In the genomic region with DNA sequence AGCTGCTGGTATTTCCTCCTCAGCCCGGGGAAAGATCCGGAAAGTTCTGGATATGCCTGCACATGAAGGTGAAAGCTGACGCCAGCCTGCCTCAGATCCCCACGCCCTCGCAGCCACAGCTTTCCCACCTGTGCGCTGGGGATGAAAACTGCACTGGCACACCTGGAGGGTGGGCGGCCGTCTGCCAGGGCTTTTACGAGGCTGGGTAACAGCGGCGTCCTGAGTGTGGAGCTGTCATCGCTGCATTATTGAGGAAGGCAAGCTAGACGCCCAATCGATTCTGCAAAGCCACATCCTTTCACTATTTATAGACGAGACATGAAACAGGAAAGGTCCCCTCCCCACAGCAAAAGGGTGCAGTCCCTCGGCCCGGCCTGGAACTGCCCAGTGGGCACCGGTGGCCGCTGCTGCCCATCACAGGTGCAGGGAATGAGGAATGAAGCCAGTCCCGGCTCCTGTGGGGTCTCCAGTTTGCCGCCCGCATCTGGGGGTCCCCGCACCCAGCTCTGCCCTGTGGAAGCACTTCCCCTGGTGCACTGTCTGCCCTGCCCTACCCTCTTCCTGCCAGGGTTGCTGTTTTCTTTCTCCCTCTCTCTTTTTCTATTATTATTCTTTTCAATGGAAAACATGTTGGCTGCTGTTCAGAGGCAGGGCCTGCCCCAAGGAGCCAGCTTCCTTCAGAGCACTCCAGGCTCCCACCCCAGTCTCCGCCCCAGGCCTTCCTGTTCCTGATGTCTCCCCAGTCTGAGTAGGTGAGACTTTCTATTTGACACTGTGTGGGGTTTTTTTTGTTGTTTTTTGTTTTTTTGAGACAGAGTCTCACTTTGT, we compare ENCODE assay signal across 8 cellular contexts. TPM values are rescaled to one million over a fixed set of nuclear protein-coding genes. Genes with fewer than 3 reads are reported as not detected.
A peak's percentile ranks its signal among the peaks of the same experiment; 100 is the strongest.
DNase-seq lines count a peak whose midpoint lies in the region; ATAC-seq and TF ChIP-seq lines count a peak whose summit lies in the region.

No MANE protein-coding gene starts in this region.

- no peak for DNase-seq in CD14-positive monocyte (ENCODE audit: low spot score)
- DNase-seq in IMR-90 = no peak
- DNase-seq in activated T-cell treated with anti-CD3 and anti-CD28 coated beads, Interleukin-2, amount 50 U/mL, for 1 hour = peak; percentile 54
- DNase-seq in left ventricle myocardium superior = no peak
- DNase-seq in stimulated activated CD8-positive, alpha-beta memory T cell treated with anti-CD3 and anti-CD28 coated beads, Interleukin-7, amount 100 ng/mL, for 48 hours (ENCODE audit: extremely low read depth in 1 of 2, low read depth in 1 of 2) = peak; percentile 47 to 61
- no peak for DNase-seq in SJCRH30

- H3K79me1 ChIP-seq in IMR-90 (ENCODE audit: low read depth in 1 of 2, low read length in 2 of 2) = peaks cover 18 to 83% of the 10 kb centered on the region in 2 experiments

- in situ Hi-C loops in IMR-90 (cut with MboI; ENCODE audit: low sequenced_read_pairs) = no loop called here

- peaks cover 3% of the 10 kb centered on the region; the same call in 1 of the 2 replicates for H3K4me1 ChIP-seq in IMR-90 (ENCODE audit: control insufficient read depth, insufficient read depth, low read length)
- H3K4me1 ChIP-seq in SJCRH30 = peaks cover 3% of the 10 kb centered on the region; the same call in 1 of the 2 replicates

- no peak overlapping the region for H3K4me3 ChIP-seq in IMR-90 (ENCODE audit: insufficient read depth, low read depth, low read length)
- H3K4me3 ChIP-seq in SJCRH30 = no peak overlapping the region

- no peak overlapping the region for H3K27ac ChIP-seq in IMR-90 (ENCODE audit: insufficient read depth, low read length)
- H3K27ac ChIP-seq in SJCRH30 = no peak overlapping the region

- H3K27me3 Mint-ChIP-seq in CD14-positive monocyte (ENCODE audit: low read depth in 3 of 3) = peaks cover 1 to 3% (median 2%) of the 10 kb centered on the region in 3 donors

- H3K9me1 ChIP-seq in IMR-90 (ENCODE audit: insufficient read depth, low read length) = no peaks in the 10 kb centered on the region

- H4K8ac ChIP-seq in IMR-90 (ENCODE audit: low read depth in 2 of 2, low read length in 2 of 2) = no peak overlapping the region

- peak overlapping the region; percentile 94 to 96 (median 96) for H3K27ac Mint-ChIP-seq in CD14-positive monocyte

- H3K9me3 Mint-ChIP-seq in CD14-positive monocyte = peaks cover 0 to 2% (median 0%) of the 10 kb centered on the region in 7 donors

- H2BK15ac ChIP-seq in IMR-90 (ENCODE audit: low read depth, low read length) = no peak overlapping the region

- H2AK9ac ChIP-seq in IMR-90 (replicated peaks; ENCODE audit: low read depth, low read length, poor library complexity) = peak overlapping the region; percentile 9

- H3K27me3 ChIP-seq in IMR-90 (ENCODE audit: control insufficient read depth, insufficient read depth, low read length) = no peaks in the 10 kb centered on the region
- no peaks in the 10 kb centered on the region for H3K27me3 ChIP-seq in SJCRH30

- no peak for TF ChIP-seq RAD21 in IMR-90 (IDR thresholded peaks at IDR 0.05; ENCODE audit: low read length)

- intact Hi-C loops in CD14-positive monocyte (cut with micrococcal nuclease) = no loop called here
- intact Hi-C loops in IMR-90 (cut with micrococcal nuclease) = no loop called here
- intact Hi-C loops in left ventricle myocardium superior (cut with micrococcal nuclease) = no loop called here

- no peak overlapping the region for H3K9ac ChIP-seq in IMR-90 (ENCODE audit: low read depth, low read length)

- H3K4ac ChIP-seq in IMR-90 (ENCODE audit: low read depth, low read length) = no peak overlapping the region

- dilution Hi-C loops in IMR-90 (cut with HindIII; ENCODE audit: low sequenced_read_pairs, unreplicated experiment) = no loop called here

- H3K14ac ChIP-seq in IMR-90 (replicated peaks; ENCODE audit: low read depth, low read length) = no peak overlapping the region

- ATAC-seq in IMR-90 (ENCODE audit: low read depth) (no peak), left ventricle myocardium superior (peak; percentile 61), HG03521 (IDR thresholded peaks at IDR 0.05; ENCODE audit: unreplicated experiment) (no peak), SK-N-SH treated with all-trans-retinoic acid at 6 μM for 48 hours (no peak)

- no peak overlapping the region for H3K23ac ChIP-seq in IMR-90 (ENCODE audit: low read depth, low read length)

- POLR2A ChIA-PET in IMR-90 (lab: Charles Lee; ENCODE audit: unreplicated experiment) = no interaction called here

- TF ChIP-seq CTCF in CD14-positive monocyte (IDR thresholded peaks at IDR 0.05) (no peak), IMR-90 (conservative IDR thresholded peaks at IDR 0.05; ENCODE audit: low read depth, low read length) (no peak)

- H3K36me3 Mint-ChIP-seq in CD14-positive monocyte = peaks cover 50 to 71% of the 10 kb centered on the region in 2 donors

- H2AFZ ChIP-seq in IMR-90 (replicated peaks; ENCODE audit: low read length, poor library complexity) = no peak overlapping the region

- no peaks in the 10 kb centered on the region for H3K9me3 ChIP-seq in IMR-90 (ENCODE audit: control insufficient read depth, insufficient read depth, low read length)
- no peaks in the 10 kb centered on the region for H3K9me3 ChIP-seq in SJCRH30 (replicated peaks)

- H2BK20ac ChIP-seq in IMR-90 (ENCODE audit: low read depth, low read length) = no peak overlapping the region

- peaks cover 63% of the 10 kb centered on the region for H3K4me1 Mint-ChIP-seq in CD14-positive monocyte

- BruUV-seq in IMR-90 (replicated peaks; lab: Mats Ljungman, UMichigan) = no TSS peak

- H4K5ac ChIP-seq in IMR-90 (ENCODE audit: low read depth, low read length) = no peak overlapping the region

- CTCF ChIA-PET in IMR-90 (lab: Yijun Ruan, JAX) = no interaction called here

- H3K56ac ChIP-seq in IMR-90 (ENCODE audit: extremely low read depth, insufficient read depth, low read length) = no peak overlapping the region

- no peak overlapping the region for H3K18ac ChIP-seq in IMR-90 (ENCODE audit: low read depth, low read length)

- H2BK120ac ChIP-seq in IMR-90 (ENCODE audit: low read depth, low read length) = no peak overlapping the region

- no peak overlapping the region for H2BK5ac ChIP-seq in IMR-90 (ENCODE audit: low read depth, low read length, poor library complexity, severe bottlenecking)

- no peak for TF ChIP-seq POLR2A in IMR-90 (IDR thresholded peaks at IDR 0.05; ENCODE audit: low read depth, low read length)

- 84% methylated on average over 11 of the region's 24 CpGs; no CpG with 5 or more reads in 1 of the 2 experiments for WGBS in IMR-90 (ENCODE audit: extremely low coverage in 2 of 2, insufficient read length in 1 of 2), 2 experiments

- H4K91ac ChIP-seq in IMR-90 (ENCODE audit: insufficient read depth, low read depth, low read length) = no peak overlapping the region

- H3K4me2 ChIP-seq in IMR-90 (ENCODE audit: low read depth, low read length) = no peak overlapping the region

- H4K20me1 ChIP-seq in IMR-90 (ENCODE audit: insufficient read depth, low read length) = peaks cover 78% of the 10 kb centered on the region

- peaks cover 26% of the 10 kb centered on the region; the same call in 1 of the 2 replicates for H3K36me3 ChIP-seq in IMR-90 (ENCODE audit: control insufficient read depth, insufficient read depth, low read length)
- H3K36me3 ChIP-seq in SJCRH30 = peaks cover 6% of the 10 kb centered on the region; the same call in 1 of the 2 replicates

- no peak overlapping the region; the same call in 1 of the 2 replicates for H2AK5ac ChIP-seq in IMR-90 (ENCODE audit: low read depth, low read length)

- peak overlapping the region; percentile 71 to 86 for H3K4me3 Mint-ChIP-seq in CD14-positive monocyte

TF ChIP-seq in IMR-90, 13 proteins besides CTCF, POLR2A, EP300 and RAD21 (continues in another document):
- no peak for TF ChIP-seq SMC3 (IDR thresholded peaks at IDR 0.05; ENCODE audit: low read depth, low read length)
- TF ChIP-seq RFX5 (IDR thresholded peaks at IDR 0.05; ENCODE audit: low read depth, low read length) = no peak
- no peak for TF ChIP-seq CEBPB (IDR thresholded peaks at IDR 0.05; ENCODE audit: low read depth, low read length)
- TF ChIP-seq MAZ (IDR thresholded peaks at IDR 0.05; ENCODE audit: borderline replicate concordance, low read depth, low read length) = no peak
- no peak for TF ChIP-seq NFE2L2 (IDR thresholded peaks at IDR 0.05; ENCODE audit: low read depth, low read length)
- no peak for TF ChIP-seq BHLHE40 (IDR thresholded peaks at IDR 0.05; ENCODE audit: low read depth, low read length)
- no peak for TF ChIP-seq CHD1 (IDR thresholded peaks at IDR 0.05; ENCODE audit: low read depth, low read length)

TF ChIP-seq in SK-N-SH treated with all-trans-retinoic acid at 6 μM for 48 hours, 23 proteins besides CTCF, POLR2A, EP300 and RAD21 (continues in another document):
- TF ChIP-seq TOX (CRISPR knock-in tag; IDR thresholded peaks at IDR 0.05; ENCODE audit: borderline replicate concordance) = no peak
- TF ChIP-seq ZFP30 (CRISPR knock-in tag; IDR thresholded peaks at IDR 0.05) = no peak
- TF ChIP-seq CSDC2 (CRISPR knock-in tag; IDR thresholded peaks at IDR 0.05) = no peak
- no peak for TF ChIP-seq PPARA (CRISPR knock-in tag; IDR thresholded peaks at IDR 0.05; ENCODE audit: borderline replicate concordance)
- TF ChIP-seq, protein P1, sequence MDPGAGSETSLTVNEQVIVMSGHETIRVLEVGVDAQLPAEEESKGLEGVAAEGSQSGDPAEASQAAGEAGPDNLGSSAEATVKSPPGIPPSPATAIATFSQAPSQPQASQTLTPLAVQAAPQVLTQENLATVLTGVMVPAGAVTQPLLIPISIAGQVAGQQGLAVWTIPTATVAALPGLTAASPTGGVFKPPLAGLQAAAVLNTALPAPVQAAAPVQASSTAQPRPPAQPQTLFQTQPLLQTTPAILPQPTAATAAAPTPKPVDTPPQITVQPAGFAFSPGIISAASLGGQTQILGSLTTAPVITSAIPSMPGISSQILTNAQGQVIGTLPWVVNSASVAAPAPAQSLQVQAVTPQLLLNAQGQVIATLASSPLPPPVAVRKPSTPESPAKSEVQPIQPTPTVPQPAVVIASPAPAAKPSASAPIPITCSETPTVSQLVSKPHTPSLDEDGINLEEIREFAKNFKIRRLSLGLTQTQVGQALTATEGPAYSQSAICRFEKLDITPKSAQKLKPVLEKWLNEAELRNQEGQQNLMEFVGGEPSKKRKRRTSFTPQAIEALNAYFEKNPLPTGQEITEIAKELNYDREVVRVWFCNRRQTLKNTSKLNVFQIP (CRISPR knock-in tag; IDR thresholded peaks at IDR 0.05; ENCODE audit: borderline replicate concordance, low read depth) = no peak

RNA-seq across cellular contexts. Expression of gene NOTCH1, which starts 7.0 kb away (rescaled TPM):
- polyA plus RNA-seq in CD14-positive monocyte (1 to 10 TPM; 1.4 to 2.2 TPM), IMR-90 (2012; rRNA removed) (6.0 and 6.9 TPM in 2 replicates)
- total RNA-seq in IMR-90 (2012; rRNA removed) (1.8 and 2.5 TPM in 2 replicates), left ventricle myocardium superior (15.4 TPM)
- 4.0 and 8.0 TPM in 2 replicates for polyA plus RNA-seq in IMR-90 (2012; cell fraction: cytosol; rRNA removed)
- polyA plus RNA-seq in IMR-90 (2012; cell fraction: nucleus; rRNA removed; ENCODE audit: low replicate concordance) = 19.2 and 42.7 TPM in 2 replicates
- 25.8 and 28.5 TPM in 2 replicates for total RNA-seq in SJCRH30 (2014; rRNA removed; shearing (Covaris generic))

RNA-seq across cellular contexts. Expression of gene SEC16A, which starts 56.0 kb away (rescaled TPM):
- 10 to 100 TPM; 11.1 to 19.1 TPM for polyA plus RNA-seq in CD14-positive monocyte
- 12.2 and 12.8 TPM in 2 replicates for total RNA-seq in IMR-90 (2012; rRNA removed)
- polyA plus RNA-seq in IMR-90 (2012; rRNA removed) = 42.2 and 48.1 TPM in 2 replicates
- polyA plus RNA-seq in IMR-90 (2012; cell fraction: cytosol; rRNA removed) = 26.9 and 29.1 TPM in 2 replicates
- 106 and 130 TPM in 2 replicates for polyA plus RNA-seq in IMR-90 (2012; cell fraction: nucleus; rRNA removed; ENCODE audit: low replicate concordance)
- total RNA-seq in left ventricle myocardium superior = 23.2 TPM
- total RNA-seq in SJCRH30 (2014; rRNA removed; shearing (Covaris generic)) = 44.5 and 47.7 TPM in 2 replicates

Comparison
In these comparisons a context has a peak if more than half of its experiments do, and no peak if none do; other contexts are left out.
1. DNase-seq: peak in activated T-cell treated with anti-CD3 and anti-CD28 coated beads, Interleukin-2, amount 50 U/mL, for 1 hour (single experiment) and stimulated activated CD8-positive, alpha-beta memory T cell treated with anti-CD3 and anti-CD28 coated beads, Interleukin-7, amount 100 ng/mL, for 48 hours (2 of 2); none in CD14-positive monocyte (single experiment), IMR-90 (single experiment), left ventricle myocardium superior (single experiment) and SJCRH30 (0 of 2).